In the genomic region with DNA sequence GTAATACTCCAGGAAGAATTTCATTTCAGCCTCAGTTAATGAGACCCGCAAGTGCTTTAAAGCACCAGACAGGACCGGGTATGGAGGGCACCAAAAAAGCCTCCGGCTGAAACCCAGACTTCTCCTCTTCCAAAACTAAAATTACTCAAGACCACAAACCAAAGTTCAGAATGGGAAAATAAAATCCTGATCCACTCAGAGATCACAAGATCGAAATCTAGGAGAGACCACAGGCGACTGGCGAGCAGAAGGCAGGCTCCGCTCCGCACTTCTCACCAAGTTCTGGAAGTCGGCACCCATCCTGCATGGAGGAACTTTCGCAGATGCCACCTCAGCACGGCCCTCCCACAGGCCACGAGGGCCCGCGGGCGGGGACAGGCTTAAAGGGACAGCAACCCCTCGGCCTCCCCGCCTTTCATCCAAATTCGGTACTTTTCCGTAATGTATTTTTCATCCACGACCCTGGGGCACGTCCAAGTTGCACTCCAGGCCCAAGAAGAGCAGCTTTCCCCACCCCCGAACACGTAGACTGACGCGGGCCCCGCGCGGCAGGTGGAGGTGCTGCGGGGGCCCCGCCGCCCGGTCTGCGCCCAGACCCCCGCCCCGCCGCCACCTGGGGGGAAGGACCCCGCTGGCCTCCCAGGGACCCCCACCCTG, we compare ENCODE assay signal across 8 cellular contexts. TPM values are rescaled to one million over a fixed set of nuclear protein-coding genes. Genes with fewer than 3 reads are reported as not detected.
DNase-seq lines count a peak whose midpoint lies in the region; FAIRE-seq and TF ChIP-seq lines count a peak whose summit lies in the region.

No MANE protein-coding gene starts in this region.

- no peak for TF ChIP-seq CTCF in AG04450 (IDR thresholded peaks at IDR 0.05; ENCODE audit: low read depth, low read length)
- no peak for TF ChIP-seq CTCF in HL-60 (IDR thresholded peaks at IDR 0.05; ENCODE audit: insufficient read depth, low read length)
- no peak for TF ChIP-seq CTCF in astrocyte of the spinal cord (IDR thresholded peaks at IDR 0.05; ENCODE audit: low read depth, low read length)
- TF ChIP-seq CTCF in hepatocyte (IDR thresholded peaks at IDR 0.05; ENCODE audit: poor library complexity) = no peak

- peak overlapping the region; percentile 89 for H3K4me2 ChIP-seq in hepatocyte

- H3K36me3 ChIP-seq in hepatocyte (replicated peaks; ENCODE audit: insufficient read depth, low read depth) = no peaks in the 10 kb centered on the region

- CTCF ChIA-PET in AG04450 (lab: Charles Lee) = no interaction called here

- H3K9me3 ChIP-seq in AG04450 (ENCODE audit: control insufficient read depth, insufficient read depth, low read length) (no peaks in the 10 kb centered on the region), hepatocyte (ENCODE audit: low read depth) (no peaks in the 10 kb centered on the region)

- peaks cover 29% of the 10 kb centered on the region for H3K4me1 ChIP-seq in hepatocyte (ENCODE audit: insufficient read depth)

- WGBS in hepatocyte (ENCODE audit: low lambda C conversion rate, missing lambda C conversion rate) = 6% methylated on average over 24 of the region's 37 CpGs

- no peaks in the 10 kb centered on the region for H3K9me2 ChIP-seq in hepatocyte (replicated peaks; ENCODE audit: insufficient read depth)

- H3K27ac ChIP-seq in AG04450 (ENCODE audit: low read depth, low read length) = peak overlapping the region; percentile 52
- peak overlapping the region; percentile 52 for H3K27ac ChIP-seq in HL-60 (replicated peaks)
- H3K27ac ChIP-seq in hepatocyte = peak overlapping the region; percentile 96

- in situ Hi-C loops in astrocyte of the spinal cord (cut with HindIII; ENCODE audit: low sequenced_read_pairs) = no loop called here

- peaks cover 53% of the 10 kb centered on the region for H4K20me1 ChIP-seq in hepatocyte (ENCODE audit: insufficient read depth, poor library complexity, severe bottlenecking)

- POLR2A ChIA-PET in AG04450 (lab: Yijun Ruan, JAX) = interaction anchor here (0.6 to 2.0 kb wide), 3 partner anchors 43 to 364 kb away, joined by 3 to 15 read pairs (median 5); a partner anchor contains a TSS

- H2AFZ ChIP-seq in hepatocyte = peak overlapping the region; percentile 53

- FAIRE-seq in urothelium cell line (lab: Jason Lieb, UNC) = no peak

- peaks cover 97% of the 10 kb centered on the region for H3K79me2 ChIP-seq in hepatocyte

- H3K4me3 ChIP-seq in AG04450 (ENCODE audit: low read depth, low read length) (peak overlapping the region; percentile 84), HL-60 (replicated peaks; ENCODE audit: insufficient read depth, low read length) (peak overlapping the region; percentile 68), astrocyte of the spinal cord (ENCODE audit: low read depth, low read length) (peak overlapping the region; percentile 61), hepatocyte (peak overlapping the region; percentile 90)

- H3K27me3 ChIP-seq in AG04450 (ENCODE audit: control insufficient read depth, insufficient read depth, low read length) (no peaks in the 10 kb centered on the region), HL-60 (ENCODE audit: insufficient read depth, poor library complexity, severe bottlenecking) (no peaks in the 10 kb centered on the region), hepatocyte (no peaks in the 10 kb centered on the region)

- peak; percentile 33 for DNase-seq in AG04450 (ENCODE audit: low read depth, low spot score)
- DNase-seq in GM19238 (ENCODE audit: insufficient read length, low spot score) = peak; percentile 60
- peak; percentile 41 to 83 for DNase-seq in HL-60 (ENCODE audit: low read depth in 1 of 2, low spot score in 1 of 2)
- DNase-seq in T1000 (lab: John Stamatoyannopoulos, UW) = peak; percentile 24
- DNase-seq in astrocyte of the spinal cord (ENCODE audit: low read depth, low spot score) = peak; percentile 81
- peak; percentile 86 for DNase-seq in hepatocyte (ENCODE audit: low spot score)
- peak; percentile 63 for DNase-seq in putamen (ENCODE audit: low spot score)
- DNase-seq in urothelium cell line (ENCODE audit: low spot score) = peak; percentile 80

RNA-seq across cellular contexts. Expression of a gene that starts 43.7 kb away (rescaled TPM):
- polyA plus RNA-seq in AG04450 (2011; rRNA removed) (707 and 731 TPM in 2 replicates), hepatocyte (389 and 394 TPM in 2 replicates)
- 1,398 and 1,782 TPM in 2 replicates for polyA minus RNA-seq in AG04450 (2011; rRNA and poly(A)+ RNA removed)
- total RNA-seq in hepatocyte = 393 and 437 TPM in 2 replicates

RNA-seq across cellular contexts. Expression of a gene that starts 44.0 kb away (rescaled TPM):
- polyA plus RNA-seq in AG04450 (2011; rRNA removed) = 788 and 1,080 TPM in 2 replicates
- polyA minus RNA-seq in AG04450 (2011; rRNA and poly(A)+ RNA removed) = 366 and 582 TPM in 2 replicates
- total RNA-seq in hepatocyte = 373 and 388 TPM in 2 replicates
- polyA plus RNA-seq in hepatocyte = 314 and 315 TPM in 2 replicates

Comparison
In these comparisons a context has a peak if more than half of its experiments do, and no peak if none do; other contexts are left out.
1. Peak in every context shown above with its lines: DNase-seq, H3K4me3 ChIP-seq and H3K27ac ChIP-seq.
2. DNase-seq: peak in every context shown above with its lines; median percentile 86 in hepatocyte; 81 in astrocyte of the spinal cord; 80 in urothelium cell line; 63 in putamen; 62 in HL-60; 60 in GM19238; 33 in AG04450; 24 in T1000.